Comparison of ENCODE assay signal across 19 cellular contexts in the genomic region with DNA sequence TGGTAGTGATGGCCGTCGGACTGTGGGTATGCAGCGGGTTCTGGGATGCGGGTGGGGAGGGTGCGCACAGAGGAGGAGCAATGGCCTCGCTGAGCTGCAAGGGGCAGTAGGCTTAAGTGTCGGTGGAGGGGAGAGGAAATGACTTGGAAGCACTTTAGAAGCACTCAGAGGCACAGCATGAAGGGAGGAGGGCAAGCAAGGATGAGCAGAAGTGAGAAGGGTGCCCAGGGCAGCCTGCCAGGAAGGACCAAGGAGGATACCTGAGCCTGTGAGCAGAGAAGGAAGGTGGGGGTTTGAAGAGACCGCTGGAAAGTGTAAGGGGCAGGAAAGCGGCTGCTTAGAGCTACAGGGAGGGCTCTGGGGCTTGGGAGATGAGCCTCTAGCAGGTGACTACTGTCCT. TPM values are rescaled to one million over a fixed set of nuclear protein-coding genes. Genes with fewer than 3 reads are reported as not detected.
DNase-seq lines count a peak whose midpoint lies in the region; FAIRE-seq and TF ChIP-seq lines count a peak whose summit lies in the region.
"Had no signal": no experiment of that assay in that cellular context is flagged by ENCODE, and none has a peak within 500 bp of the region (broad histone marks: within the 10 kb centered on the region; RNA-seq: fewer than 3 reads in every experiment).

No MANE protein-coding gene starts in this region.

- no peak overlapping the region for H3K27ac Mint-ChIP-seq in nephron progenitor cell
- no peak overlapping the region for H3K27ac Mint-ChIP-seq in activated T-cell treated with anti-CD3 and anti-CD28 coated beads, Interleukin-2, amount 50 U/mL, for 24 hours

- FAIRE-seq in small intestine (lab: Jason Lieb, UNC): no peak
- FAIRE-seq: HTR-8/SVneo had no signal

- H3K9me3 Mint-ChIP-seq in nephron progenitor cell: no peaks in the 10 kb centered on the region
- H3K9me3 Mint-ChIP-seq in activated T-cell treated with anti-CD3 and anti-CD28 coated beads, Interleukin-2, amount 50 U/mL, for 24 hours: no peaks in the 10 kb centered on the region

- H3K27ac ChIP-seq in Peyer's patch (peak overlapping the region in 3 of 4 donors; percentile 68 to 88 (median 87)), esophagus (ENCODE audit: low read depth in 2 of 2, low read length in 1 of 2) (peak overlapping the region; percentile 4 to 76), small intestine (ENCODE audit: low read depth in 1 of 2, low read length in 1 of 2) (peak overlapping the region; percentile 82 to 94)
- H3K27ac ChIP-seq: BLaER1, HL-60, SJCRH30 had no signal

- no peak for TF ChIP-seq POLR2A in Peyer's patch (IDR thresholded peaks at IDR 0.05)

- DNase-seq in NCI-H146 (lab: John Stamatoyannopoulos, UW) (peak; percentile 43), NCI-H146 treated with DMSO at 0.1 percent for 48 hours (lab: John Stamatoyannopoulos, UW; ENCODE audit: unreplicated experiment) (no peak), Peyer's patch (no peak), small intestine (no peak), nephron progenitor cell (no peak), NCI-H1930 (lab: John Stamatoyannopoulos, UW) (no peak)
- no peak for DNase-seq in activated T-cell treated with anti-CD3 and anti-CD28 coated beads, Interleukin-2, amount 50 U/mL, for 24 hours
- DNase-seq: DMS 273 treated with DMSO at 0.1 percent for 48 hours, GOT3, NCI-H1694, NCI-H82, SJCRH30 had no signal

- H3K27me3 Mint-ChIP-seq in nephron progenitor cell (ENCODE audit: low read depth, poor library complexity): peaks cover 10% of the 10 kb centered on the region
- H3K27me3 Mint-ChIP-seq in activated T-cell treated with anti-CD3 and anti-CD28 coated beads, Interleukin-2, amount 50 U/mL, for 24 hours: peaks cover 86% of the 10 kb centered on the region

- TF ChIP-seq CTCF in Peyer's patch (IDR thresholded peaks at IDR 0.05) (no peak), nephron progenitor cell (IDR thresholded peaks at IDR 0.05) (no peak)

- 55 to 56% methylated on average over 9 of the region's 9 CpGs for WGBS in esophagus, 2 donors
- 7 to 49% (median 13%) methylated on average over 9 of the region's 9 CpGs for WGBS in small intestine, 3 donors

- H3K4me1 ChIP-seq in Peyer's patch (no peaks in the 10 kb centered on the region), esophagus (ENCODE audit: control insufficient read depth in 2 of 2, insufficient read depth in 2 of 2, low read length in 1 of 2) (peaks cover 5 to 13% of the 10 kb centered on the region in 2 donors), small intestine (ENCODE audit: control insufficient read depth in 2 of 2, insufficient read depth in 1 of 2, low read depth in 1 of 2, low read length in 1 of 2) (no peaks in the 10 kb centered on the region)
- H3K4me1 ChIP-seq: BLaER1 had no signal

- no peaks in the 10 kb centered on the region for H3K9me3 ChIP-seq in Peyer's patch
- no peaks in the 10 kb centered on the region for H3K9me3 ChIP-seq in esophagus (ENCODE audit: control insufficient read depth in 2 of 2, insufficient read depth in 1 of 2, low read depth in 1 of 2, low read length in 1 of 2)
- no peaks in the 10 kb centered on the region for H3K9me3 ChIP-seq in small intestine (ENCODE audit: control insufficient read depth, low read depth)
- H3K9me3 ChIP-seq: BLaER1, SJCRH30 had no signal

- no peaks in the 10 kb centered on the region for H3K4me1 Mint-ChIP-seq in nephron progenitor cell
- peaks cover 2% of the 10 kb centered on the region for H3K4me1 Mint-ChIP-seq in activated T-cell treated with anti-CD3 and anti-CD28 coated beads, Interleukin-2, amount 50 U/mL, for 24 hours (ENCODE audit: low read depth)

- no peaks in the 10 kb centered on the region for H3K36me3 Mint-ChIP-seq in nephron progenitor cell (ENCODE audit: low read depth)
- no peaks in the 10 kb centered on the region for H3K36me3 Mint-ChIP-seq in activated T-cell treated with anti-CD3 and anti-CD28 coated beads, Interleukin-2, amount 50 U/mL, for 24 hours (ENCODE audit: low read depth)

- H3K4me3 Mint-ChIP-seq in nephron progenitor cell: no peak overlapping the region
- H3K4me3 Mint-ChIP-seq in activated T-cell treated with anti-CD3 and anti-CD28 coated beads, Interleukin-2, amount 50 U/mL, for 24 hours: no peak overlapping the region

- H3K36me3 ChIP-seq in Peyer's patch (no peaks in the 10 kb centered on the region), esophagus (ENCODE audit: control insufficient read depth in 2 of 2, insufficient read depth in 2 of 2, low read length in 1 of 2) (no peaks in the 10 kb centered on the region), small intestine (ENCODE audit: control insufficient read depth in 2 of 2, insufficient read depth in 2 of 2, low read length in 2 of 2) (peaks cover 0 to 8% of the 10 kb centered on the region in 2 donors)
- H3K36me3 ChIP-seq: BLaER1, SJCRH30 had no signal

- no peaks in the 10 kb centered on the region for H3K27me3 ChIP-seq in Peyer's patch
- no peaks in the 10 kb centered on the region for H3K27me3 ChIP-seq in esophagus (ENCODE audit: control insufficient read depth in 1 of 2, insufficient read depth in 2 of 2, low read length in 2 of 2)
- no peaks in the 10 kb centered on the region for H3K27me3 ChIP-seq in small intestine (ENCODE audit: control insufficient read depth in 2 of 2, insufficient read depth in 2 of 2, low read length in 2 of 2)
- H3K27me3 ChIP-seq: BLaER1, SJCRH30 had no signal

- H3K4me3 ChIP-seq in Peyer's patch: peak overlapping the region in 3 of 4 donors; percentile 25 to 63 (median 63)
- peak overlapping the region in 1 of 2 donors; percentile 12 for H3K4me3 ChIP-seq in esophagus (ENCODE audit: low read depth in 1 of 2, low read length in 2 of 2)
- H3K4me3 ChIP-seq in small intestine (ENCODE audit: low read depth in 1 of 2, low read length in 2 of 2): peak overlapping the region in 1 of 2 donors; percentile 75
- H3K4me3 ChIP-seq: BLaER1, SJCRH30 had no signal

RNA-seq across cellular contexts. Expression of a gene that starts 0.3 kb away (rescaled TPM):
- total RNA-seq in Peyer's patch: 1,000 to 10,000 TPM in 3 of 4 donors, 10 to 100 TPM in 1; 14.0 to 1,055 (median 1,005) TPM
- 1 to 10 TPM; 1.4 to 3.7 TPM for polyA plus RNA-seq in esophagus
- 100 to 1,000 TPM; 222 to 364 (median 325) TPM for polyA plus RNA-seq in small intestine
- total RNA-seq: A172, NCI-H460, PC-3, SJCRH30 had no signal

Comparison
In these comparisons a context has a peak if more than half of its experiments do, and no peak if none do; other contexts are left out.
1. RNA of a gene that starts 0.3 kb away (polyA plus RNA-seq): 222 to 364 TPM in small intestine; 1.4 to 3.7 TPM in esophagus; every median in the first group is over 10 times any median in the second.
2. Peak in every context shown above with its lines, with median percentiles within 50 percentile points of each other: H3K27ac ChIP-seq.